20 cellular contexts compared by ENCODE assay signal in the genomic region with DNA sequence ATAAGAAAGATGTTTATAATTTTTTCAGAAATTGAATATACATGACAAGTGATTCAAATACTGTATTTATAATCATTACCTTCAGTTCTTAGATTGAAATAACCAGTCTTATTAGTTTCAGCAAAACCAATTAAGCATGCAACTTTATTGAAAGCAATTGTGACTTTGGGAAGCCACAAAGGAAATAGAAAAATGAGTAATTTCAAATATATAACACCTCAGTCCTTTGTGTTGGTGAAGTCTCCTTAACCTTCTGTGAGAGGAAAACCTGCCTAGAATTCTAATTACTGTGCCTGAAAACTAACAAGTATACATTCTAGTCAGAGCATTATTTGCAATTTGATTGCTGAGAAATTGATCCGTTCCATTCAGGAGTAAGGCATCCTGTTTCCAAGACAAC.
"Had no signal": no experiment of that assay in that cellular context is flagged by ENCODE, and none has a peak within 500 bp of the region (broad histone marks: within the 10 kb centered on the region; RNA-seq: fewer than 3 reads in every experiment).

No MANE protein-coding gene starts in this region.

- DNase-seq: IMR-90, Karpas-422, KG1, MM.1S, NCI-H1092 treated with DMSO at 0.1 percent for 48 hours, NCI-H1436, NCI-H187, NCI-H2029, NCI-H2081 treated with DMSO at 0.1 percent for 48 hours, NCI-H2171, NCI-H226, NCI-H446, NCI-H510A, NCI-H524 treated with DMSO at 0.1 percent for 48 hours, NCI-H69, NCI-H774, Right ventricle myocardium superior, RPMI8226, SIG-M5 had no signal

- FAIRE-seq: HepG2 had no signal

- ATAC-seq: HepG2 had no signal
